30 cellular contexts compared by ENCODE assay signal in genomic region chr12:7065073-7065623, GRCh38.
"Had no signal": no experiment of that assay in that cellular context is flagged by ENCODE, and none has a peak within 500 bp of the region (broad histone marks: within the 10 kb centered on the region; RNA-seq: fewer than 3 reads in every experiment).

No MANE protein-coding gene starts in this region.

- ATAC-seq: left colon; left lung; lower lobe of right lung; naive thymus-derived CD8-positive, alpha-beta T cell; pancreas; right cardiac atrium; stimulated activated effector memory CD8-positive, alpha-beta T cell treated with anti-CD3 and anti-CD28 coated beads, Interleukin-12 subunit alpha, Interleukin-12 subunit beta, amount 100 ng/mL, for 72 hours; upper lobe of right lung had no signal

- H3K36me3 ChIP-seq: pancreas, prostate gland had no signal

- H3K36me3 Mint-ChIP-seq: naive thymus-derived CD8-positive, alpha-beta T cell; stimulated activated effector memory CD8-positive, alpha-beta T cell treated with anti-CD3 and anti-CD28 coated beads, Interleukin-12 subunit alpha, Interleukin-12 subunit beta, amount 100 ng/mL, for 72 hours had no signal

- DNase-seq: hippocampal formation; kidney; left colon; left lung; lower lobe of right lung; mammary epithelial cell; mesenchymal stem cell; naive thymus-derived CD8-positive, alpha-beta T cell; nucleus accumbens; pancreas; posterior cingulate gyrus; retina; right cardiac atrium; sigmoid colon; small intestine; spleen; stimulated activated CD4-positive, alpha-beta T cell treated with anti-CD3 and anti-CD28 coated beads, Interleukin-4, amount 100 ng/mL, for 24 hours; stimulated activated naive CD4-positive, alpha-beta T cell; tibial artery; trophoblast cell; upper lobe of right lung had no signal

- H3K4me3 ChIP-seq: left lung, lower lobe of right lung, pancreas, prostate gland, sigmoid colon, spleen, suprapubic skin, thoracic aorta, tibial artery, upper lobe of right lung had no signal

- H3K27me3 ChIP-seq: left lung, pancreas, sigmoid colon, suprapubic skin, tibial artery, upper lobe of right lung had no signal

- H3K9me3 ChIP-seq: left lung, lower lobe of right lung, pancreas, prostate gland, sigmoid colon, spleen, suprapubic skin, thoracic aorta, tibial artery, upper lobe of right lung had no signal

- H3K4me1 Mint-ChIP-seq: naive thymus-derived CD8-positive, alpha-beta T cell; neural crest cell; stimulated activated effector memory CD8-positive, alpha-beta T cell treated with anti-CD3 and anti-CD28 coated beads, Interleukin-12 subunit alpha, Interleukin-12 subunit beta, amount 100 ng/mL, for 72 hours had no signal

- H3K9me3 Mint-ChIP-seq: naive thymus-derived CD8-positive, alpha-beta T cell; nephron; neural crest cell; stimulated activated effector memory CD8-positive, alpha-beta T cell treated with anti-CD3 and anti-CD28 coated beads, Interleukin-12 subunit alpha, Interleukin-12 subunit beta, amount 100 ng/mL, for 72 hours; stimulated activated naive CD8-positive, alpha-beta T cell treated with anti-CD3 and anti-CD28 coated beads, Interleukin-15, Interleukin-2, amounts not matched to agents 100 ng/mL and 50 ng/mL, for 24 hours had no signal

- H3K27ac ChIP-seq: left lung, lower lobe of right lung, pancreas, prostate gland, sigmoid colon, thoracic aorta, tibial artery, upper lobe of right lung had no signal

- H3K4me3 Mint-ChIP-seq: naive thymus-derived CD8-positive, alpha-beta T cell; nephron; neural crest cell; stimulated activated effector memory CD8-positive, alpha-beta T cell treated with anti-CD3 and anti-CD28 coated beads, Interleukin-12 subunit alpha, Interleukin-12 subunit beta, amount 100 ng/mL, for 72 hours; stimulated activated naive CD8-positive, alpha-beta T cell treated with anti-CD3 and anti-CD28 coated beads, Interleukin-15, Interleukin-2, amounts not matched to agents 100 ng/mL and 50 ng/mL, for 24 hours had no signal

- H3K4me1 ChIP-seq: prostate gland had no signal

- FAIRE-seq: islet of Langerhans, kidney, pancreas, small intestine, urothelium cell line had no signal

- H3K27ac Mint-ChIP-seq: naive thymus-derived CD8-positive, alpha-beta T cell; nephron; stimulated activated effector memory CD8-positive, alpha-beta T cell treated with anti-CD3 and anti-CD28 coated beads, Interleukin-12 subunit alpha, Interleukin-12 subunit beta, amount 100 ng/mL, for 72 hours; stimulated activated naive CD8-positive, alpha-beta T cell treated with anti-CD3 and anti-CD28 coated beads, Interleukin-15, Interleukin-2, amounts not matched to agents 100 ng/mL and 50 ng/mL, for 24 hours had no signal
